In the genomic region with DNA sequence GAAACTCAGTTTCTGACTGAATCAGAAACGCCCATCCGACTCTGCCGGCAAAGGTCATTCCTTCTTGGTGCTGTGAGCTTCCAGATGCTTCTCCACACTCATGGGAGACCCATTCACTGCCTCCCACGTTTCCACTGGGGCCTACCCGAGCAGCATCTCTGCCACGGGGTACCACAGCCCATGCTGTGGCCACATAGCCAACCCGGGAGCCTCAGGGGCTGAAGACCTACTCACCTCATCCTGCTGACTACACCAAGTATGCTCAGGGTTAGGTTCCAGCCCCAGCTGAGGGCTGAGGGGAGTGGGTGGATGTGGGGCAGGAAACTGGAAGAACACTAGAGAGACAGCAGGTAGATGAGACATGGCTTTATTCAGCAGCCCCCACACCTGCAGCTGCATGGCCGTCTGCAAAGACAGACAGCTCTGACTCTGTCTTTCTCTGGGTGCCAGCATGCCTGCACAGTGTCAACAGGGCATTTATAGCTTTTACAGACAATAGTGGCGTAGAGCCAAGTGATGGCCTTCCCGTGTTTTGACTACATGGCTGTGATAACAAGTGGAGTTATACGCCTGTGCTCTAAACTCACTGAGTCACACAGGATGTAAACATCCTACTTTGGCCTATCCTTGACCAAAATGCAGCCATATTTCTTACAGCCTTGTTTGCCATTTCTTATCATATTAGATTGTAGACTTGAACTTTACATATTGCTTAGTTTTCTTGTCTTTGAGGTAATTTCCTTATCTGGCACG, we compare ENCODE assay signal across 10 cellular contexts. TPM values are rescaled to one million over a fixed set of nuclear protein-coding genes. Genes with fewer than 3 reads are reported as not detected.
DNase-seq lines count a peak whose midpoint lies in the region; ATAC-seq and TF ChIP-seq lines count a peak whose summit lies in the region.
"Had no signal": no experiment of that assay in that cellular context is flagged by ENCODE, and none has a peak within 500 bp of the region (broad histone marks: within the 10 kb centered on the region; RNA-seq: fewer than 3 reads in every experiment).

No MANE protein-coding gene starts in this region.

- DNase-seq in IMR-90 = peak; percentile 28
- DNase-seq in Peyer's patch = peak in 2 of 3 donors; percentile 56 to 74
- DNase-seq in fibroblast of the aortic adventitia (ENCODE audit: low read depth) = peak; percentile 15
- DNase-seq in pulmonary artery endothelial cell (ENCODE audit: low read depth, low spot score) = peak; percentile 75
- no peak for DNase-seq in activated CD4-positive, alpha-beta T cell treated with anti-CD3 and anti-CD28 coated beads, Interleukin-2, amount 10 ng/mL, durations not matched to agents 24 days and 14 days
- no peak for DNase-seq in GF-D8 (lab: John Stamatoyannopoulos, UW)
- DNase-seq in stimulated activated CD8-positive, alpha-beta memory T cell treated with anti-CD3 and anti-CD28 coated beads, Interleukin-4, amount 100 ng/mL, for 48 hours = no peak
- DNase-seq: CD8-positive, alpha-beta T cell; effector memory CD4-positive, alpha-beta T cell had no signal

- H2BK20ac ChIP-seq in IMR-90 (ENCODE audit: low read depth, low read length) = no peak overlapping the region

- H3K14ac ChIP-seq in IMR-90 (replicated peaks; ENCODE audit: low read depth, low read length) = 0 out of 2 replicates have a peak overlapping the region, but pooled peaks have one; percentile 21

- no peak overlapping the region for H3K23ac ChIP-seq in IMR-90 (ENCODE audit: low read depth, low read length)

- intact Hi-C loops in IMR-90 (cut with micrococcal nuclease) = no loop called here
- intact Hi-C loops in activated CD4-positive, alpha-beta T cell treated with anti-CD3 and anti-CD28 coated beads, Interleukin-2, amount 10 ng/mL, durations not matched to agents 24 days and 14 days (cut with micrococcal nuclease) = no loop called here

- no peak overlapping the region for H4K91ac ChIP-seq in IMR-90 (ENCODE audit: insufficient read depth, low read depth, low read length)

- BruUV-seq in IMR-90 (replicated peaks; lab: Mats Ljungman, UMichigan) = no TSS peak

- H3K36me3 ChIP-seq in IMR-90 (ENCODE audit: control insufficient read depth, insufficient read depth, low read length) (no peaks in the 10 kb centered on the region), Peyer's patch (no peaks in the 10 kb centered on the region)

- H3K4ac ChIP-seq in IMR-90 (ENCODE audit: low read depth, low read length) = no peak overlapping the region

- POLR2A ChIA-PET in IMR-90 (lab: Charles Lee; ENCODE audit: unreplicated experiment) = interaction anchor here (0.6 kb wide), 1 partner anchor 59 kb away, joined by 3 read pairs; no protein-coding TSS in a partner anchor

- no peak overlapping the region for H3K4me2 ChIP-seq in IMR-90 (ENCODE audit: low read depth, low read length)

- H3K9me3 Mint-ChIP-seq in activated CD4-positive, alpha-beta T cell treated with anti-CD3 and anti-CD28 coated beads, Interleukin-2, amount 10 ng/mL, durations not matched to agents 24 days and 14 days = no peaks in the 10 kb centered on the region
- H3K9me3 Mint-ChIP-seq: CD8-positive, alpha-beta T cell had no signal

- H3K4me3 Mint-ChIP-seq in activated CD4-positive, alpha-beta T cell treated with anti-CD3 and anti-CD28 coated beads, Interleukin-2, amount 10 ng/mL, durations not matched to agents 24 days and 14 days = no peak overlapping the region
- H3K4me3 Mint-ChIP-seq: CD8-positive, alpha-beta T cell had no signal

- CTCF ChIA-PET in IMR-90 (lab: Yijun Ruan, JAX) = no interaction called here

- no peak overlapping the region for H3K27ac Mint-ChIP-seq in activated CD4-positive, alpha-beta T cell treated with anti-CD3 and anti-CD28 coated beads, Interleukin-2, amount 10 ng/mL, durations not matched to agents 24 days and 14 days
- H3K27ac Mint-ChIP-seq: CD8-positive, alpha-beta T cell had no signal

- peak overlapping the region; percentile 10 for H2AFZ ChIP-seq in IMR-90 (replicated peaks; ENCODE audit: low read length, poor library complexity)

- peak overlapping the region; percentile 67; the same call in 1 of the 2 replicates for H4K5ac ChIP-seq in IMR-90 (ENCODE audit: low read depth, low read length)

- H3K9me3 ChIP-seq in IMR-90 (ENCODE audit: control insufficient read depth, insufficient read depth, low read length) = no peaks in the 10 kb centered on the region
- no peaks in the 10 kb centered on the region for H3K9me3 ChIP-seq in Peyer's patch

- H3K9me1 ChIP-seq in IMR-90 (ENCODE audit: insufficient read depth, low read length) = peaks cover 10% of the 10 kb centered on the region; the same call in 1 of the 2 replicates

- peak overlapping the region; percentile 37; the same call in 1 of the 2 replicates for H3K27ac ChIP-seq in IMR-90 (ENCODE audit: insufficient read depth, low read length)
- H3K27ac ChIP-seq in Peyer's patch = peak overlapping the region in 2 of 4 donors; percentile 72 to 73

- H3K27me3 Mint-ChIP-seq in activated CD4-positive, alpha-beta T cell treated with anti-CD3 and anti-CD28 coated beads, Interleukin-2, amount 10 ng/mL, durations not matched to agents 24 days and 14 days = no peaks in the 10 kb centered on the region

- H3K27me3 ChIP-seq in IMR-90 (ENCODE audit: control insufficient read depth, insufficient read depth, low read length) = no peaks in the 10 kb centered on the region
- H3K27me3 ChIP-seq in Peyer's patch = no peaks in the 10 kb centered on the region

- H2AK5ac ChIP-seq in IMR-90 (ENCODE audit: low read depth, low read length) = 0 out of 2 replicates have a peak overlapping the region, but pooled peaks have one; percentile 18

- H3K4me1 Mint-ChIP-seq in activated CD4-positive, alpha-beta T cell treated with anti-CD3 and anti-CD28 coated beads, Interleukin-2, amount 10 ng/mL, durations not matched to agents 24 days and 14 days = peaks cover 2% of the 10 kb centered on the region

- H4K8ac ChIP-seq in IMR-90 (ENCODE audit: low read depth in 2 of 2, low read length in 2 of 2) = no peak overlapping the region

- H3K4me1 ChIP-seq in IMR-90 (ENCODE audit: control insufficient read depth, insufficient read depth, low read length) (peaks cover 15% of the 10 kb centered on the region; the same call in 1 of the 2 replicates), Peyer's patch (peaks cover 0 to 40% (median 1%) of the 10 kb centered on the region in 4 donors)

- no peak for TF ChIP-seq RAD21 in IMR-90 (IDR thresholded peaks at IDR 0.05; ENCODE audit: low read length)

- dilution Hi-C loops in IMR-90 (cut with HindIII; ENCODE audit: low sequenced_read_pairs, unreplicated experiment) = no loop called here

- in situ Hi-C loops in IMR-90 (cut with MboI; ENCODE audit: low sequenced_read_pairs) = no loop called here

- H3K4me3 ChIP-seq in IMR-90 (ENCODE audit: insufficient read depth, low read depth, low read length) (no peak overlapping the region), Peyer's patch (peak overlapping the region in 1 of 4 donors; percentile 6), fibroblast of the aortic adventitia (ENCODE audit: low read depth, low read length) (no peak overlapping the region)

- peak overlapping the region; percentile 33; the same call in 1 of the 2 replicates for H3K18ac ChIP-seq in IMR-90 (ENCODE audit: low read depth, low read length)

- no peak overlapping the region for H3K9ac ChIP-seq in IMR-90 (ENCODE audit: low read depth, low read length)

- WGBS in IMR-90 (ENCODE audit: extremely low coverage in 2 of 2, insufficient read length in 1 of 2), 2 experiments = 82% methylated on average over 5 of the region's 12 CpGs; no CpG with 5 or more reads in 1 of the 2 experiments

- TF ChIP-seq CTCF in IMR-90 (conservative IDR thresholded peaks at IDR 0.05; ENCODE audit: low read depth, low read length) = no peak
- TF ChIP-seq CTCF in Peyer's patch (IDR thresholded peaks at IDR 0.05) = no peak
- TF ChIP-seq CTCF in fibroblast of the aortic adventitia (IDR thresholded peaks at IDR 0.05; ENCODE audit: insufficient read depth, low read length) = no peak

- no peaks in the 10 kb centered on the region for H3K79me1 ChIP-seq in IMR-90 (ENCODE audit: low read depth in 1 of 2, low read length in 2 of 2)

- no peaks in the 10 kb centered on the region for H4K20me1 ChIP-seq in IMR-90 (ENCODE audit: insufficient read depth, low read length)

- ATAC-seq in IMR-90 (ENCODE audit: low read depth) (no peak), HG02798 (IDR thresholded peaks at IDR 0.05; ENCODE audit: poor library complexity, unreplicated experiment) (no peak)
- ATAC-seq: CD8-positive, alpha-beta T cell had no signal

- H2BK5ac ChIP-seq in IMR-90 (ENCODE audit: low read depth, low read length, poor library complexity, severe bottlenecking) = no peak overlapping the region

- 0 out of 2 replicates have a peak overlapping the region, but pooled peaks have one; percentile 1 for H2BK120ac ChIP-seq in IMR-90 (ENCODE audit: low read depth, low read length)

- H2AK9ac ChIP-seq in IMR-90 (replicated peaks; ENCODE audit: low read depth, low read length, poor library complexity) = peak overlapping the region; percentile 31

- TF ChIP-seq POLR2A in IMR-90 (IDR thresholded peaks at IDR 0.05; ENCODE audit: low read depth, low read length) = no peak
- TF ChIP-seq POLR2A in Peyer's patch (IDR thresholded peaks at IDR 0.05) = no peak

- no peaks in the 10 kb centered on the region for H3K36me3 Mint-ChIP-seq in activated CD4-positive, alpha-beta T cell treated with anti-CD3 and anti-CD28 coated beads, Interleukin-2, amount 10 ng/mL, durations not matched to agents 24 days and 14 days (ENCODE audit: low read depth)
- H3K36me3 Mint-ChIP-seq: CD8-positive, alpha-beta T cell had no signal

- no peak overlapping the region for H3K56ac ChIP-seq in IMR-90 (ENCODE audit: extremely low read depth, insufficient read depth, low read length)

- H2BK15ac ChIP-seq in IMR-90 (ENCODE audit: low read depth, low read length) = no peak overlapping the region

RNA-seq across cellular contexts. Expression of gene KLHL23, which starts 16.5 kb away (rescaled TPM):
- total RNA-seq in IMR-90 (2012; rRNA removed) (6.3 and 6.4 TPM in 2 replicates), Peyer's patch (10 to 100 TPM; 10.6 to 43.7 (median 17.2) TPM), fibroblast of the aortic adventitia (ENCODE audit: low replicate concordance) (0.57 and 2.4 TPM in 2 replicates), pulmonary artery endothelial cell (15.6 and 17.1 TPM in 2 replicates)
- 2.1 and 2.6 TPM in 2 replicates for polyA plus RNA-seq in IMR-90 (2012; rRNA removed)
- polyA plus RNA-seq in IMR-90 (2012; cell fraction: cytosol; rRNA removed) = 0.35 and 0.43 TPM in 2 replicates
- 0.20 and 1.7 TPM in 2 replicates for polyA plus RNA-seq in IMR-90 (2012; cell fraction: nucleus; rRNA removed; ENCODE audit: low replicate concordance)
- 8.6 and 9.1 TPM in 2 replicates for total RNA-seq in activated CD4-positive, alpha-beta T cell treated with anti-CD3 and anti-CD28 coated beads, Interleukin-2, amount 10 ng/mL, durations not matched to agents 24 days and 14 days

RNA-seq across cellular contexts. Expression of gene PHOSPHO2, which starts 22.8 kb away (rescaled TPM):
- total RNA-seq in IMR-90 (2012; rRNA removed) (0.54 and 0.56 TPM in 2 replicates), Peyer's patch (1 to 10 TPM; 5.4 to 9.9 (median 6.9) TPM), fibroblast of the aortic adventitia (ENCODE audit: low replicate concordance) (5.2 and 12.0 TPM in 2 replicates), pulmonary artery endothelial cell (1.5 and 2.0 TPM in 2 replicates)
- polyA plus RNA-seq in IMR-90 (2012; rRNA removed) = 0.46 and 0.48 TPM in 2 replicates
- polyA plus RNA-seq in IMR-90 (2012; cell fraction: cytosol; rRNA removed) = 0.14 and 0.23 TPM in 2 replicates
- 0.32 and 0.94 TPM in 2 replicates for polyA plus RNA-seq in IMR-90 (2012; cell fraction: nucleus; rRNA removed; ENCODE audit: low replicate concordance)
- 3.0 and 3.2 TPM in 2 replicates for total RNA-seq in activated CD4-positive, alpha-beta T cell treated with anti-CD3 and anti-CD28 coated beads, Interleukin-2, amount 10 ng/mL, durations not matched to agents 24 days and 14 days

RNA-seq across cellular contexts. Expression of gene CFAP210, which starts 22.9 kb away (rescaled TPM):
- total RNA-seq in IMR-90 (2012; rRNA removed) (not detected in 2 replicates), Peyer's patch (not detected), fibroblast of the aortic adventitia (ENCODE audit: low replicate concordance) (0.09 TPM in 1 of 2 replicates, not detected in the other), pulmonary artery endothelial cell (not detected in 2 replicates)
- not detected in 2 replicates for polyA plus RNA-seq in IMR-90 (2012; rRNA removed)
- polyA plus RNA-seq in IMR-90 (2012; cell fraction: cytosol; rRNA removed) = not detected in 2 replicates
- polyA plus RNA-seq in IMR-90 (2012; cell fraction: nucleus; rRNA removed; ENCODE audit: low replicate concordance) = not detected in 2 replicates
- total RNA-seq in activated CD4-positive, alpha-beta T cell treated with anti-CD3 and anti-CD28 coated beads, Interleukin-2, amount 10 ng/mL, durations not matched to agents 24 days and 14 days = not detected in 2 replicates

Comparison
In these comparisons a context has a peak if more than half of its experiments do, and no peak if none do; other contexts are left out.
1. DNase-seq: peak in IMR-90 (single experiment), Peyer's patch (2 of 3), fibroblast of the aortic adventitia (single experiment) and pulmonary artery endothelial cell (single experiment); none in activated CD4-positive, alpha-beta T cell treated with anti-CD3 and anti-CD28 coated beads, Interleukin-2, amount 10 ng/mL, durations not matched to agents 24 days and 14 days (single experiment), GF-D8 (single experiment) and stimulated activated CD8-positive, alpha-beta memory T cell treated with anti-CD3 and anti-CD28 coated beads, Interleukin-4, amount 100 ng/mL, for 48 hours (single experiment).